12 cellular contexts compared by ENCODE assay signal in the genomic region with DNA sequence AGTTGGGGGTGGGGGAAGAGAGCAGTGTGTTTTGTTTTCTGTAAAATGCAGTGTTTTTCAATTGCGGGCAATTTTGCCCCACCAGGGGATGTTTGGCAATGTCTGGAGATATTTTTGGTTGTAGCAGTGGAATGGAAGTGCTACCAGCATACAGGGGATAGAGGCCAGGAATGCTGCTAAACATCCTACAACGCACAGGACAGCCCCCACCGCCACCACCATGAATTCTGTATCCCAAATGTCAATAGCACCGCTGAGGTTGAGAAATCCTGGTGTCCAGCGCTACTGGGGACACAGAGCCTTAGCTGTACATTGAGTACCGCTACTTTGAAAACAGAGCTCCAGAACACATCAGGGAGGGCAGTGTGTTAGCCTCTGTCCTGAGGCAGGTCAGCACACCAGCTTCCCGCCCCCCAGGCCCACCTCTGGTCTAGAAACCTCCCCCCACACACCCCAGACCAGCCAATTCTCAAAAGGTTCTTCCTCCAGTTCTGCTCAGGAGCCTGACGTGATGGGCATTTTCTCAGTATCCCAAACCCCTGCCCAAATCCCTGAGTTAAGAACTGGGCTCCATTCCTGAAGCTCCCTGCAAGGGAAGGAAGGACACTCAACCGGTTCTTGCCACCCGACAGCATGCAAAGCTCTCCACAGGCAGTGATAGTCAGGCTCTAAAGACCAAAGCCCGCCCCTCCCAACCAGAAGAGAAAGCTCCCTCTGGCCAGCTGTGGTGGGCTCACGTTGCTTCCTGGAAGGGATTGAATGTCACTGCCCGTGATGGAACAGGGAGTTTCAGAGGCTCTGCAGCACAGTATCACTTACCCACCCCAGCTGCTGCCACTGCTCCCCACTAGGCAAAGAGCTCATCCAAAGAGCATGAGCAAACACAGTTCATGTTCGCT.
DNase-seq lines count a peak whose midpoint lies in the region; ATAC-seq and TF ChIP-seq lines count a peak whose summit lies in the region.
"Had no signal": no experiment of that assay in that cellular context is flagged by ENCODE, and none has a peak within 500 bp of the region (broad histone marks: within the 10 kb centered on the region; RNA-seq: fewer than 3 reads in every experiment).

No MANE protein-coding gene starts in this region.

- H3K27me3 ChIP-seq in upper lobe of right lung = no peaks in the 10 kb centered on the region
- H3K27me3 ChIP-seq: adrenal gland, heart right ventricle had no signal

- no peak overlapping the region for H3K27ac ChIP-seq in upper lobe of right lung
- H3K27ac ChIP-seq: adrenal gland, PC-9 had no signal

- no peak overlapping the region for H3K4me3 ChIP-seq in upper lobe of right lung
- H3K4me3 ChIP-seq: adrenal gland, heart right ventricle, PC-9 had no signal

- H3K4me1 ChIP-seq in upper lobe of right lung = peaks cover 17% of the 10 kb centered on the region

- intact Hi-C loops in upper lobe of right lung (cut with DNase I) = no loop called here

- no peaks in the 10 kb centered on the region for H3K36me3 ChIP-seq in upper lobe of right lung
- H3K36me3 ChIP-seq: adrenal gland, heart right ventricle had no signal

- no peak for TF ChIP-seq CTCF in upper lobe of right lung (IDR thresholded peaks at IDR 0.05)

- DNase-seq in DMS53 (lab: John Stamatoyannopoulos, UW) (peak; percentile 61), NCI-H187 treated with DMSO at 0.1 percent for 48 hours (lab: John Stamatoyannopoulos, UW) (peak; percentile 80), SHP77 (lab: John Stamatoyannopoulos, UW) (peak; percentile 75 to 79), left kidney (ENCODE audit: low read depth, low spot score) (peak; percentile 98), upper lobe of right lung (no peak), CD1c-positive myeloid dendritic cell (ENCODE audit: extremely low spot score) (no peak), NCI-H1105 treated with DMSO at 0.1 percent for 48 hours (lab: John Stamatoyannopoulos, UW) (no peak)
- DNase-seq in activated effector memory CD4-positive, alpha-beta T cell treated with Interleukin-2 at 50 U/mL for 16 hours = no peak
- DNase-seq: adrenal gland, heart right ventricle, PC-9, T1000 had no signal

- no peaks in the 10 kb centered on the region for H3K9me3 ChIP-seq in upper lobe of right lung
- H3K9me3 ChIP-seq: adrenal gland, heart right ventricle had no signal

- ATAC-seq in upper lobe of right lung = no peak
- ATAC-seq: heart right ventricle had no signal

Comparison
In these comparisons a context has a peak if more than half of its experiments do, and no peak if none do; other contexts are left out.
1. DNase-seq: peak in DMS53 (single experiment), NCI-H187 treated with DMSO at 0.1 percent for 48 hours (single experiment), SHP77 (2 of 2) and left kidney (single experiment); none in activated effector memory CD4-positive, alpha-beta T cell treated with Interleukin-2 at 50 U/mL for 16 hours (single experiment), upper lobe of right lung (single experiment), CD1c-positive myeloid dendritic cell (single experiment) and NCI-H1105 treated with DMSO at 0.1 percent for 48 hours (single experiment).